ENCODE assay signal across 19 cellular contexts in the genomic region with DNA sequence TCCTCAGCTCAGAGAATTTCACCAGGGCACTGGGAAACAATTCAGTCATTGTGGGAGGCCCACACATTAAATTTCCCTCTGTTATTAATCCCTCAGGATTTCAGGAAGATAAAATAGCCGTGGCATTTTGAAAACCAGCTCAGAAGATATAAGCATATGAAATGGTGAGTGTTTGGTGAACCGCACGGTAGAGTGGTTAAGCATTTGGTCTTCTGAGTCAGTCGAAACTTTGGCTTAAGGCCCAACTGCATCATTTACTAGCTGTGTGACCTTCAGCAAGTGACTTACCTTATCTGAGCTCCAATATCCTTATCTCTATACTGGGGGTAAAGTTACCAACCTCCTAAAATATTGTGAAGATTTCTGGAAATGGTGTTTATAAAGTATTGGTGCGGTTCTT.
"Had no signal": no experiment of that assay in that cellular context is flagged by ENCODE, and none has a peak within 500 bp of the region (broad histone marks: within the 10 kb centered on the region; RNA-seq: fewer than 3 reads in every experiment).

No MANE protein-coding gene starts in this region.

- H3K27me3 ChIP-seq: spleen, upper lobe of left lung had no signal

- H3K36me3 ChIP-seq: spleen, upper lobe of left lung had no signal

- H3K27me3 Mint-ChIP-seq: activated naive CD8-positive, alpha-beta T cell; progenitor cell of endocrine pancreas had no signal

- DNase-seq: activated naive CD4-positive, alpha-beta T cell; activated T-cell treated with anti-CD3 and anti-CD28 coated beads, Interleukin-2, amount 50 U/mL, for 1 hour; amniotic stem cell; effector CD4-positive, alpha-beta T cell; foreskin fibroblast; kidney glomerular epithelial cell; left ventricle myocardium superior; midbrain; natural killer cell; spleen; stimulated activated CD4-positive, alpha-beta T cell treated with anti-CD3 and anti-CD28 coated beads, Interleukin-4, amount 100 ng/mL, for 4 hours; stimulated activated naive CD8-positive, alpha-beta T cell treated with anti-CD3 and anti-CD28 coated beads, Interleukin-15, Interleukin-2, amounts not matched to agents 100 U/mL and 50 U/mL, for 24 hours; T-helper 9 cell; upper lobe of left lung had no signal

- H3K4me3 Mint-ChIP-seq: activated naive CD8-positive, alpha-beta T cell; activated T-helper 17 cell treated with anti-CD3 and anti-CD28 coated beads, Interleukin-2, amount 50 U/mL, for 72 hours; dendritic cell treated with granulocyte-macrophage colony-stimulating factor and Interleukin-4, amounts not matched to agents 40 ng/mL and 50 ng/mL, for 4 days; natural killer cell; WTC11 had no signal

- H3K9me3 Mint-ChIP-seq: activated T-helper 17 cell treated with anti-CD3 and anti-CD28 coated beads, Interleukin-2, amount 50 U/mL, for 72 hours; natural killer cell; WTC11 had no signal

- H3K9me3 ChIP-seq: spleen, upper lobe of left lung had no signal

- H3K4me3 ChIP-seq: spleen, upper lobe of left lung had no signal

- ATAC-seq: activated T-helper 17 cell treated with anti-CD3 and anti-CD28 coated beads, Interleukin-2, amount 50 U/mL, for 72 hours; left ventricle myocardium superior; natural killer cell; stimulated activated naive CD8-positive, alpha-beta T cell treated with anti-CD3 and anti-CD28 coated beads, Interleukin-15, Interleukin-2, amounts not matched to agents 100 U/mL and 50 U/mL, for 24 hours; WTC11 had no signal

- H3K27ac Mint-ChIP-seq: activated naive CD8-positive, alpha-beta T cell; activated T-helper 17 cell treated with anti-CD3 and anti-CD28 coated beads, Interleukin-2, amount 50 U/mL, for 72 hours; dendritic cell treated with granulocyte-macrophage colony-stimulating factor and Interleukin-4, amounts not matched to agents 40 ng/mL and 50 ng/mL, for 4 days; natural killer cell; WTC11 had no signal

- H3K4me1 Mint-ChIP-seq: activated T-helper 17 cell treated with anti-CD3 and anti-CD28 coated beads, Interleukin-2, amount 50 U/mL, for 72 hours; WTC11 had no signal

- H3K27ac ChIP-seq: upper lobe of left lung had no signal

- H3K36me3 Mint-ChIP-seq: activated naive CD8-positive, alpha-beta T cell; natural killer cell; WTC11 had no signal
